ENCODE assay signal across 19 cellular contexts in the genomic region with DNA sequence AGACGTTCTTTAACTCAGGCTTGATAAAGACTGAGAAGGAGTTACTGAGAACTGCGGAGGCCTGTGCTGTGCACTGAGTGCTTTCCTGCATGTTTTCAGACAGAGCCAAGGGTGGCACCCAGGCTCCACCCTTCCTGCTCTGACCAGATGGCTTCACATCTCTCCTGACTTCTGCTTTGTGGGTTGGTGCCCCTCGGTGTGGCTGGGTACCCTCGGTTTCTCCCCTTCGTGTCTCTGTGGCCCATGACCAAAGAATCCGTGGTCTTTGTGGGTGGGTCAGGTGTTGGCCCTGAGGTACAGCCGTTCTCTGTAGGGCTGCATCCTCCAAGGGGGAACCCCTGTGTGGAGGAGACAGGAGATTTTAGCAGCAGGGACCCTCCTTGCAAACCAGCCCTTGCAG. TPM values are rescaled to one million over a fixed set of nuclear protein-coding genes. Genes with fewer than 3 reads are reported as not detected.
"Had no signal": no experiment of that assay in that cellular context is flagged by ENCODE, and none has a peak within 500 bp of the region (broad histone marks: within the 10 kb centered on the region; RNA-seq: fewer than 3 reads in every experiment).

No MANE protein-coding gene starts in this region.

- H3K27ac ChIP-seq: body of pancreas, epithelial cell of prostate, psoas muscle, right lobe of liver, SK-N-MC, suprapubic skin, upper lobe of right lung, VCaP had no signal

- H3K27me3 ChIP-seq: body of pancreas, right lobe of liver had no signal

- H3K9me3 ChIP-seq: body of pancreas, psoas muscle, right lobe of liver, suprapubic skin, upper lobe of right lung had no signal

- H3K4me3 ChIP-seq: body of pancreas, lower lobe of right lung, psoas muscle, right lobe of liver, SK-N-MC, spleen, suprapubic skin, upper lobe of right lung had no signal

- DNase-seq: activated CD4-positive, alpha-beta T cell treated with anti-CD3 and anti-CD28 coated beads for 36 hours; activated CD8-positive, alpha-beta memory T cell treated with anti-CD3 and anti-CD28 coated beads, Interleukin-2, amount 50 U/mL, for 48 hours; activated CD8-positive, alpha-beta T cell treated with anti-CD3 and anti-CD28 coated beads for 36 hours; activated naive CD4-positive, alpha-beta T cell treated with Interleukin-2 at 50 U/mL for 16 hours; central memory CD4-positive, alpha-beta T cell; cortex of kidney; effector memory CD8-positive, alpha-beta T cell; lower lobe of right lung; spleen; stimulated activated CD4-positive, alpha-beta T cell treated with anti-CD3 and anti-CD28 coated beads, Interleukin-1b, Interleukin-23, amount 100 ng/mL, for 48 hours; stimulated activated naive CD4-positive, alpha-beta T cell; upper lobe of right lung had no signal

- H3K36me3 ChIP-seq: lower lobe of right lung, right lobe of liver, spleen, suprapubic skin, upper lobe of right lung had no signal

- ATAC-seq: activated CD4-positive, alpha-beta T cell treated with anti-CD3 and anti-CD28 coated beads for 36 hours; activated CD8-positive, alpha-beta T cell treated with anti-CD3 and anti-CD28 coated beads for 36 hours; effector memory CD8-positive, alpha-beta T cell had no signal

RNA-seq across cellular contexts. Expression of a gene that starts 34.3 kb away (rescaled TPM):
- total RNA-seq: activated CD4-positive, alpha-beta T cell treated with anti-CD3 and anti-CD28 coated beads for 36 hours; activated CD8-positive, alpha-beta T cell treated with anti-CD3 and anti-CD28 coated beads for 36 hours; body of pancreas had no signal
